20 cellular contexts compared by ENCODE assay signal in the genomic region with DNA sequence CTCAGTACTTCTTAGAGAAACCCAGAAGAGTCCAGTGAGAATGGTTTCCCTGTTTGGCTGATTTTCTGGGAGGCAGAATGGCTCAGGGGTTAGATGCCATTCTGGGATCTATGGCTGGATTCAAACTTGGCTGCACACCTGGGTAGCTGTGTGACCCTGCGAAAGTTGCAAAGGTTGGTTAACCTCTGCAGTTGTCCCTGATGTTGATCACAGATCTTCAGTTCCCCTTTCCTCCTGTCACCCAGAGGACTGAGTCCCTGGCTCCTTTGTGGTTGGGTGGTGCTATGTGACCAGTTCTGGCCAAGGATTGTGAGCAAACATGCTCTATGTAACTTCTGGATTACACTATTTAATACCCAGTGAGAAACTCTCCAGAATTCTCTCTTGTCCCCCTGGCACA.
DNase-seq lines count a peak whose midpoint lies in the region; ATAC-seq, FAIRE-seq and TF ChIP-seq lines count a peak whose summit lies in the region.
"Had no signal": no experiment of that assay in that cellular context is flagged by ENCODE, and none has a peak within 500 bp of the region (broad histone marks: within the 10 kb centered on the region; RNA-seq: fewer than 3 reads in every experiment).

No MANE protein-coding gene starts in this region.

- no peak overlapping the region for H3K27ac ChIP-seq in substantia nigra (ENCODE audit: low read depth, low read length, poor library complexity, severe bottlenecking)
- H3K27ac ChIP-seq in foreskin keratinocyte = no peak overlapping the region
- H3K27ac ChIP-seq: BLaER1 had no signal

- no peaks in the 10 kb centered on the region for H3K36me3 Mint-ChIP-seq in memory B cell
- H3K36me3 Mint-ChIP-seq: CD14-positive monocyte; CD4-positive, alpha-beta memory T cell had no signal

- TF ChIP-seq CTCF in GM12864 (IDR thresholded peaks at IDR 0.05; ENCODE audit: low read depth, low read length, missing control alignments) (no peak), foreskin keratinocyte (conservative IDR thresholded peaks at IDR 0.05) (no peak)

- DNase-seq in GM12864 (ENCODE audit: low read depth) (peak; percentile 5), HTR-8/SVneo (ENCODE audit: insufficient read length, low spot score) (no peak), OCI-M1 (lab: John Stamatoyannopoulos, UW) (peak; percentile 0), memory B cell (ENCODE audit: low spot score in 2 of 2) (no peak), NCI-H748 treated with DMSO at 0.1 percent for 48 hours (lab: John Stamatoyannopoulos, UW) (no peak), substantia nigra (lab: John Stamatoyannopoulos, UW) (no peak), foreskin keratinocyte (no peak)
- DNase-seq: 8988T; CD4-positive, alpha-beta memory T cell; DMS153; DMS79; GDM1; GOT3; H7; HFFc6 had no signal

- peak; percentile 42 for FAIRE-seq in HTR-8/SVneo (lab: Jason Lieb, UNC)
- FAIRE-seq: GM12891 had no signal

- no peak overlapping the region for H3K4me3 Mint-ChIP-seq in memory B cell
- H3K4me3 Mint-ChIP-seq: CD14-positive monocyte; CD4-positive, alpha-beta memory T cell; HFFc6 had no signal

- peaks cover 11% of the 10 kb centered on the region for H3K27me3 Mint-ChIP-seq in memory B cell

- no peaks in the 10 kb centered on the region for H3K27me3 ChIP-seq in foreskin keratinocyte
- H3K27me3 ChIP-seq: BLaER1 had no signal

- H3K4me1 ChIP-seq in foreskin keratinocyte = no peaks in the 10 kb centered on the region
- H3K4me1 ChIP-seq: BLaER1 had no signal

- ATAC-seq in memory B cell (ENCODE audit: low read depth) = peak; percentile 17
- no peak for ATAC-seq in HG02852 (IDR thresholded peaks at IDR 0.05; ENCODE audit: unreplicated experiment)
- no peak for ATAC-seq in foreskin keratinocyte
- ATAC-seq: HCT116 had no signal

- no peaks in the 10 kb centered on the region for H3K9me3 Mint-ChIP-seq in memory B cell
- H3K9me3 Mint-ChIP-seq: HFFc6 had no signal

- no peaks in the 10 kb centered on the region for H3K4me1 Mint-ChIP-seq in memory B cell
- H3K4me1 Mint-ChIP-seq: CD14-positive monocyte; CD4-positive, alpha-beta memory T cell had no signal

- H3K27ac Mint-ChIP-seq in memory B cell = no peak overlapping the region
- H3K27ac Mint-ChIP-seq: CD14-positive monocyte; CD4-positive, alpha-beta memory T cell; HFFc6 had no signal

- H3K4me3 ChIP-seq in GM12864 (ENCODE audit: low read depth, low read length) = no peak overlapping the region
- H3K4me3 ChIP-seq: BLaER1 had no signal

Comparison
In these comparisons a context has a peak if more than half of its experiments do, and no peak if none do; other contexts are left out.
1. DNase-seq: peak in GM12864 (single experiment) and OCI-M1 (single experiment); none in HTR-8/SVneo (single experiment), memory B cell (0 of 2), NCI-H748 treated with DMSO at 0.1 percent for 48 hours (single experiment), substantia nigra (0 of 49) and foreskin keratinocyte (0 of 2).